1 cellular context compared by ENCODE assay signal in the genomic region with DNA sequence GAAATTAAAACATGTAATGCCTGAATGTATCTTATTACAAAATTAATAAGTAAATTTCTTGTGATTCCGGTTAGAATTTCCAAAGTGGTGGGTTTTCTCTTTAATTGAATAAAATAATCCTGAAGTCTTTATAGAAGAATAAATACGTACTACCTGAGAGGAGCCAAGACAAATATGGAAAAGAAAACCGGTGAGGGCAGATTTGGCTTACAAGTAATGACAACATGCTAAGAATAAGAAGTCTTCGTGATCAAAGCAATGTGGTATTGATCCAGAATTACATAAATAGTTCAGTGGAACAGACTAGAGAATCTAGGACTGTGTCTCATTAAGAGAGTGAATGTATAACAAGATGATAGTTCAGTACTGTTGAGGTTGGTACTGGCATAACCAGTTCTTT.
TF ChIP-seq lines count a peak whose summit lies in the region.

No MANE protein-coding gene starts in this region.

TF ChIP-seq in IMR-90, 13 proteins besides CTCF, POLR2A, EP300 and RAD21:
- TF ChIP-seq MXI1 (IDR thresholded peaks at IDR 0.05; ENCODE audit: borderline replicate concordance, low read depth, low read length) (no peak), BHLHE40 (IDR thresholded peaks at IDR 0.05; ENCODE audit: low read depth, low read length) (no peak), CEBPB (IDR thresholded peaks at IDR 0.05; ENCODE audit: low read depth, low read length) (no peak), SMC3 (IDR thresholded peaks at IDR 0.05; ENCODE audit: low read depth, low read length) (no peak), MAFK (IDR thresholded peaks at IDR 0.05; ENCODE audit: low read depth, low read length) (no peak), MAZ (IDR thresholded peaks at IDR 0.05; ENCODE audit: borderline replicate concordance, low read depth, low read length) (no peak), RCOR1 (IDR thresholded peaks at IDR 0.05; ENCODE audit: insufficient replicate concordance, low read length) (no peak)
- TF ChIP-seq, protein P1, sequence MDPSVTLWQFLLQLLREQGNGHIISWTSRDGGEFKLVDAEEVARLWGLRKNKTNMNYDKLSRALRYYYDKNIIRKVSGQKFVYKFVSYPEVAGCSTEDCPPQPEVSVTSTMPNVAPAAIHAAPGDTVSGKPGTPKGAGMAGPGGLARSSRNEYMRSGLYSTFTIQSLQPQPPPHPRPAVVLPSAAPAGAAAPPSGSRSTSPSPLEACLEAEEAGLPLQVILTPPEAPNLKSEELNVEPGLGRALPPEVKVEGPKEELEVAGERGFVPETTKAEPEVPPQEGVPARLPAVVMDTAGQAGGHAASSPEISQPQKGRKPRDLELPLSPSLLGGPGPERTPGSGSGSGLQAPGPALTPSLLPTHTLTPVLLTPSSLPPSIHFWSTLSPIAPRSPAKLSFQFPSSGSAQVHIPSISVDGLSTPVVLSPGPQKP (IDR thresholded peaks at IDR 0.05; ENCODE audit: borderline replicate concordance, low read depth, low read length), result no peak
- TF ChIP-seq, protein P2, sequence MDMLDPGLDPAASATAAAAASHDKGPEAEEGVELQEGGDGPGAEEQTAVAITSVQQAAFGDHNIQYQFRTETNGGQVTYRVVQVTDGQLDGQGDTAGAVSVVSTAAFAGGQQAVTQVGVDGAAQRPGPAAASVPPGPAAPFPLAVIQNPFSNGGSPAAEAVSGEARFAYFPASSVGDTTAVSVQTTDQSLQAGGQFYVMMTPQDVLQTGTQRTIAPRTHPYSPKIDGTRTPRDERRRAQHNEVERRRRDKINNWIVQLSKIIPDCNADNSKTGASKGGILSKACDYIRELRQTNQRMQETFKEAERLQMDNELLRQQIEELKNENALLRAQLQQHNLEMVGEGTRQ (IDR thresholded peaks at IDR 0.05; ENCODE audit: low read depth, low read length), result no peak
